26 cellular contexts compared by ENCODE assay signal in the genomic region with DNA sequence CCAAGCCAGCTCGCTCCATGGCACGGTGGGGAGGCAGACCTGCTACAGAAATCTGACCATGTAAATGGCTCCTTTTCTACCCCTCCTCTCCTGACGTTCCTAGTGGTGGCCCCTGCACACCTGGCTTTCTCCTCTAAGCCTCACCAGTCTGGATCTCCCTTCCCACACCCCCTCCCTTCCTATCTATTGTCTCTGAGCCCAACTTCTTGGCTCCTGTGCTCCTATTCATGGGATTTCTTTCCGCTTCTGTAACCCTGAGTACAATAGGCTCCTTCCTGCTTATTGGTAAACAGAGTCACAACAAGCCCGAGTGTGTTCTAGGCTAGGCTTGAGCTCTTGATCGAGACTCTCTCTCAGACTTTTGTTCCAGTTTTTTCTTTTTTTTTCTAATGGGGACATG. TPM values are rescaled to one million over a fixed set of nuclear protein-coding genes. Genes with fewer than 3 reads are reported as not detected.
A peak's percentile ranks its signal among the peaks of the same experiment; 100 is the strongest.
DNase-seq lines count a peak whose midpoint lies in the region; ATAC-seq and TF ChIP-seq lines count a peak whose summit lies in the region.
"Had no signal": no experiment of that assay in that cellular context is flagged by ENCODE, and none has a peak within 500 bp of the region (broad histone marks: within the 10 kb centered on the region; RNA-seq: fewer than 3 reads in every experiment).

No MANE protein-coding gene starts in this region.

- H3K27me3 ChIP-seq in GM23248 (replicated peaks; ENCODE audit: insufficient read depth) (no peaks in the 10 kb centered on the region), PC-3 (ENCODE audit: low read length) (no peaks in the 10 kb centered on the region), hepatocyte (no peaks in the 10 kb centered on the region), sigmoid colon (no peaks in the 10 kb centered on the region)
- H3K27me3 ChIP-seq: BLaER1 had no signal

- no TSS peak for BruUV-seq in PC-3 (replicated peaks; lab: Mats Ljungman, UMichigan)

- H3K9me2 ChIP-seq in GM23248 (ENCODE audit: insufficient read depth) (no peaks in the 10 kb centered on the region), PC-3 (replicated peaks; ENCODE audit: low read length) (no peaks in the 10 kb centered on the region), hepatocyte (replicated peaks; ENCODE audit: insufficient read depth) (no peaks in the 10 kb centered on the region)

- H3K9me3 Mint-ChIP-seq in natural killer cell: no peaks in the 10 kb centered on the region
- H3K9me3 Mint-ChIP-seq: stimulated activated naive CD8-positive, alpha-beta T cell treated with anti-CD3 and anti-CD28 coated beads, Interleukin-15, Interleukin-2, amounts not matched to agents 100 ng/mL and 50 ng/mL, for 24 hours had no signal

- H3K4me3 ChIP-seq in GM23248: no peak overlapping the region
- no peak overlapping the region for H3K4me3 ChIP-seq in PC-3 (ENCODE audit: low read length)
- no peak overlapping the region for H3K4me3 ChIP-seq in hepatocyte
- no peak overlapping the region for H3K4me3 ChIP-seq in sigmoid colon
- H3K4me3 ChIP-seq: BLaER1, mucosa of descending colon had no signal

- no peak for TF ChIP-seq POLR2A in sigmoid colon (IDR thresholded peaks at IDR 0.05)

- H3K79me2 ChIP-seq in GM23248 (ENCODE audit: insufficient read depth) (no peaks in the 10 kb centered on the region), PC-3 (ENCODE audit: low read length) (no peaks in the 10 kb centered on the region), hepatocyte (no peaks in the 10 kb centered on the region)

- no peak overlapping the region for H3K27ac Mint-ChIP-seq in natural killer cell
- H3K27ac Mint-ChIP-seq: activated CD8-positive, alpha-beta memory T cell treated with anti-CD3 and anti-CD28 coated beads, Interleukin-2, amount 10 ng/mL, durations not matched to agents 7 days and 5 days; stimulated activated naive CD8-positive, alpha-beta T cell treated with anti-CD3 and anti-CD28 coated beads, Interleukin-15, Interleukin-2, amounts not matched to agents 100 ng/mL and 50 ng/mL, for 24 hours had no signal

- H3K4me1 Mint-ChIP-seq in natural killer cell: no peaks in the 10 kb centered on the region

- H3K4me2 ChIP-seq in GM23248 (ENCODE audit: unreplicated experiment) (no peak overlapping the region), PC-3 (ENCODE audit: low read length) (no peak overlapping the region), hepatocyte (no peak overlapping the region)
- H3K4me2 ChIP-seq: BLaER1 had no signal

- H3K36me3 ChIP-seq in GM23248 (ENCODE audit: low read depth): no peaks in the 10 kb centered on the region
- H3K36me3 ChIP-seq in PC-3 (ENCODE audit: low read depth, low read length): no peaks in the 10 kb centered on the region
- H3K36me3 ChIP-seq in hepatocyte (replicated peaks; ENCODE audit: insufficient read depth, low read depth): no peaks in the 10 kb centered on the region
- H3K36me3 ChIP-seq in sigmoid colon: no peaks in the 10 kb centered on the region
- H3K36me3 ChIP-seq: BLaER1 had no signal

- H4K20me1 ChIP-seq in GM23248 (ENCODE audit: insufficient read depth) (no peaks in the 10 kb centered on the region), PC-3 (ENCODE audit: low read length) (no peaks in the 10 kb centered on the region), hepatocyte (ENCODE audit: insufficient read depth, poor library complexity, severe bottlenecking) (no peaks in the 10 kb centered on the region)
- H4K20me1 ChIP-seq: BLaER1 had no signal

- H3K27me3 Mint-ChIP-seq in natural killer cell (ENCODE audit: low read depth in 2 of 2): peaks cover 0 to 9% of the 10 kb centered on the region in 2 donors
- H3K27me3 Mint-ChIP-seq: activated CD8-positive, alpha-beta memory T cell treated with anti-CD3 and anti-CD28 coated beads, Interleukin-2, amount 10 ng/mL, durations not matched to agents 7 days and 5 days had no signal

- no peak for ATAC-seq in PC-3
- ATAC-seq in natural killer cell: no peak
- no peak for ATAC-seq in GM18870 (IDR thresholded peaks at IDR 0.05; ENCODE audit: unreplicated experiment)
- ATAC-seq: activated CD8-positive, alpha-beta memory T cell treated with anti-CD3 and anti-CD28 coated beads, Interleukin-2, amount 10 ng/mL, durations not matched to agents 7 days and 5 days; mucosa of descending colon; sciatic nerve had no signal

- H3K9ac ChIP-seq in GM23248 (peak overlapping the region; percentile 80; the same call in 1 of the 2 replicates), PC-3 (ENCODE audit: low read length) (peak overlapping the region; percentile 89)
- H3K9ac ChIP-seq: BLaER1 had no signal

- H3K36me3 Mint-ChIP-seq in natural killer cell: no peaks in the 10 kb centered on the region
- H3K36me3 Mint-ChIP-seq: activated CD8-positive, alpha-beta memory T cell treated with anti-CD3 and anti-CD28 coated beads, Interleukin-2, amount 10 ng/mL, durations not matched to agents 7 days and 5 days had no signal

- TF ChIP-seq EP300 in sigmoid colon (IDR thresholded peaks at IDR 0.05): no peak

- no peak for DNase-seq in GM23248
- no peak for DNase-seq in PC-3
- DNase-seq in hepatocyte (ENCODE audit: low spot score): no peak
- DNase-seq in sigmoid colon: no peak
- DNase-seq in activated gamma-delta T cell (lab: John Stamatoyannopoulos, UW): no peak
- DNase-seq in natural killer cell: no peak
- DNase-seq: activated CD4-positive, alpha-beta T cell treated with anti-CD3 and anti-CD28 coated beads for 1 hour; activated CD8-positive, alpha-beta memory T cell treated with anti-CD3 and anti-CD28 coated beads, Interleukin-2, amount 10 ng/mL, durations not matched to agents 7 days and 5 days; activated effector memory CD4-positive, alpha-beta T cell treated with Interleukin-2 at 50 U/mL for 16 hours; anterior cingulate cortex; effector memory CD4-positive, alpha-beta T cell; GDM1; KBM-7; mucosa of descending colon; NCI-H2029; NCI-H524; T-helper 9 cell had no signal

- CTCF ChIA-PET in PC-3 (lab: Charles Lee): interaction anchor here (0.6 kb wide), 1 partner anchor 163 kb away, joined by 3 read pairs; no protein-coding TSS in a partner anchor

- intact Hi-C loops in PC-3 (cut with micrococcal nuclease): no loop called here
- intact Hi-C loops in sigmoid colon (cut with DNase I): no loop called here
- intact Hi-C loops in natural killer cell (cut with micrococcal nuclease): no loop called here

- 89 to 90% methylated on average over 6 of the region's 6 CpGs for WGBS in GM23248 (ENCODE audit: low coverage in 1 of 2, low lambda C conversion rate in 2 of 2, missing lambda C conversion rate in 2 of 2), 2 experiments
- WGBS in hepatocyte (ENCODE audit: low lambda C conversion rate, missing lambda C conversion rate): 92% methylated on average over 6 of the region's 6 CpGs
- 85 to 90% methylated on average over 6 of the region's 6 CpGs for WGBS in sigmoid colon, 2 donors

- H3K4me1 ChIP-seq in GM23248 (ENCODE audit: insufficient read depth) (peaks cover 43% of the 10 kb centered on the region), PC-3 (ENCODE audit: insufficient read depth, low read length) (peaks cover 52% of the 10 kb centered on the region), hepatocyte (ENCODE audit: insufficient read depth) (peaks cover 50% of the 10 kb centered on the region), sigmoid colon (peaks cover 0 to 77% (median 70%) of the 10 kb centered on the region in 4 donors)

- TF ChIP-seq CTCF in PC-3 (conservative IDR thresholded peaks at IDR 0.05; ENCODE audit: low read depth, low read length) (no peak), hepatocyte (IDR thresholded peaks at IDR 0.05; ENCODE audit: poor library complexity) (no peak), sigmoid colon (IDR thresholded peaks at IDR 0.05) (no peak), natural killer cell (IDR thresholded peaks at IDR 0.05) (no peak)

- H3F3A ChIP-seq in GM23248 (ENCODE audit: insufficient read depth) (peaks cover 10% of the 10 kb centered on the region), PC-3 (ENCODE audit: low read length, unreplicated experiment) (peaks cover 16% of the 10 kb centered on the region)

- in situ Hi-C loops in GM23248 (cut with MboI): no loop called here

- H3K4me3 Mint-ChIP-seq in natural killer cell: no peak overlapping the region
- H3K4me3 Mint-ChIP-seq: activated CD8-positive, alpha-beta memory T cell treated with anti-CD3 and anti-CD28 coated beads, Interleukin-2, amount 10 ng/mL, durations not matched to agents 7 days and 5 days; stimulated activated naive CD8-positive, alpha-beta T cell treated with anti-CD3 and anti-CD28 coated beads, Interleukin-15, Interleukin-2, amounts not matched to agents 100 ng/mL and 50 ng/mL, for 24 hours had no signal

- POLR2A ChIA-PET in PC-3 (lab: Charles Lee; ENCODE audit: unreplicated experiment): no interaction called here

- no peak overlapping the region for H3K27ac ChIP-seq in GM23248
- H3K27ac ChIP-seq in PC-3 (ENCODE audit: low read length): peak overlapping the region; percentile 99
- peak overlapping the region; percentile 94 for H3K27ac ChIP-seq in hepatocyte
- H3K27ac ChIP-seq in sigmoid colon: peak overlapping the region; percentile 85 to 94 (median 90)
- H3K27ac ChIP-seq: BLaER1 had no signal

- H2AFZ ChIP-seq in GM23248: no peak overlapping the region
- no peak overlapping the region for H2AFZ ChIP-seq in PC-3 (ENCODE audit: low read length)
- no peak overlapping the region for H2AFZ ChIP-seq in hepatocyte

- H3K9me3 ChIP-seq in GM23248 (ENCODE audit: low read depth) (no peaks in the 10 kb centered on the region), PC-3 (ENCODE audit: low read length) (no peaks in the 10 kb centered on the region), hepatocyte (ENCODE audit: low read depth) (no peaks in the 10 kb centered on the region), sigmoid colon (no peaks in the 10 kb centered on the region)
- H3K9me3 ChIP-seq: BLaER1, mucosa of descending colon had no signal

RNA-seq across cellular contexts. Expression of a gene that starts 17.6 kb away (rescaled TPM):
- not detected in 2 replicates for total RNA-seq in GM23248 (2014; rRNA removed; shearing (Covaris generic))
- polyA plus RNA-seq in GM23248 (2016; fragmentation: Nextera tagmentation; extraction: Ambion mirVana) (not detected in 2 replicates), hepatocyte (0.28 TPM in 1 of 2 replicates, not detected in the other), sigmoid colon (not detected)
- total RNA-seq in PC-3 (2014; rRNA removed) (not detected in 2 replicates), hepatocyte (not detected in 2 replicates), sigmoid colon (not detected), natural killer cell (not detected)
- total RNA-seq: activated CD8-positive, alpha-beta memory T cell treated with anti-CD3 and anti-CD28 coated beads, Interleukin-2, amount 10 ng/mL, durations not matched to agents 7 days and 5 days; cerebellum; kidney epithelial cell; mucosa of descending colon; OCI-LY7; omental fat pad; sciatic nerve; SK-MEL-5 had no signal

RNA-seq across cellular contexts. Expression of a gene that starts 35.9 kb away (rescaled TPM):
- total RNA-seq in GM23248 (2014; rRNA removed; shearing (Covaris generic)): under 0.01 and 0.32 TPM in 2 replicates
- 1.6 and 1.7 TPM in 2 replicates for polyA plus RNA-seq in GM23248 (2016; fragmentation: Nextera tagmentation; extraction: Ambion mirVana)
- not detected in 2 replicates for total RNA-seq in PC-3 (2014; rRNA removed)
- total RNA-seq in hepatocyte: 0.83 and 0.84 TPM in 2 replicates
- 8.7 and 10.8 TPM in 2 replicates for polyA plus RNA-seq in hepatocyte
- total RNA-seq in sigmoid colon: 100 to 1,000 TPM in 1 of 4 donors, 10 to 100 TPM in 3; 45.7 to 133 (median 77.9) TPM
- 10 to 100 TPM in 1 of 3 donors, 1 to 10 TPM in 1, under 1 TPM in 1; 0.92 to 15.1 (median 7.2) TPM for polyA plus RNA-seq in sigmoid colon
- total RNA-seq in natural killer cell: not detected
- total RNA-seq: activated CD8-positive, alpha-beta memory T cell treated with anti-CD3 and anti-CD28 coated beads, Interleukin-2, amount 10 ng/mL, durations not matched to agents 7 days and 5 days; OCI-LY7 had no signal

Comparison
In these comparisons a context has a peak if more than half of its experiments do, and no peak if none do; other contexts are left out.
1. RNA of a gene that starts 35.9 kb away (total RNA-seq): 45.7 to 133 TPM in sigmoid colon; 0.83 to 0.84 TPM in hepatocyte, under 0.01 to 0.32 TPM in GM23248, not detected in PC-3 and not detected in natural killer cell; every median in the first group is over 10 times any median in the second.